Comparison of ENCODE assay signal across 9 cellular contexts in genomic region chr5:36239370-36240293, GRCh38. TPM values are rescaled to one million over a fixed set of nuclear protein-coding genes. Genes with fewer than 3 reads are reported as not detected.
A peak's percentile ranks its signal among the peaks of the same experiment; 100 is the strongest.
DNase-seq lines count a peak whose midpoint lies in the region; ATAC-seq, FAIRE-seq and TF ChIP-seq lines count a peak whose summit lies in the region.
"Had no signal": no experiment of that assay in that cellular context is flagged by ENCODE, and none has a peak within 500 bp of the region (broad histone marks: within the 10 kb centered on the region; RNA-seq: fewer than 3 reads in every experiment).

No MANE protein-coding gene starts in this region.

- peaks cover 52% of the 10 kb centered on the region for H3K4me1 Mint-ChIP-seq in stimulated activated naive CD8-positive, alpha-beta T cell treated with anti-CD3 and anti-CD28 coated beads, Interleukin-15, Interleukin-2, amounts not matched to agents 100 ng/mL and 50 ng/mL, for 24 hours (ENCODE audit: low read depth)

- no peak for TF ChIP-seq RAD21 in K562 (CRISPR knock-in tag; conservative IDR thresholded peaks at IDR 0.05 in 1 of 2, IDR thresholded peaks at IDR 0.05 in 1 of 2)

- no peak for ATAC-seq in stimulated activated naive CD8-positive, alpha-beta T cell treated with anti-CD3 and anti-CD28 coated beads, Interleukin-15, Interleukin-2, amounts not matched to agents 100 U/mL and 50 U/mL, for 24 hours
- ATAC-seq in K562, result no peak

- H3K9ac ChIP-seq in K562 (ENCODE audit: insufficient read depth in 1 of 2, low read depth in 2 of 2, low read length in 2 of 2), result peak overlapping the region in 1 of 2 experiments; percentile 97; a peak in 2 of 4 replicates
- H3K9ac ChIP-seq in muscle layer of colon (ENCODE audit: low read length), result peak overlapping the region; percentile 78

- H4K20me1 ChIP-seq in K562 (replicated peaks; ENCODE audit: control insufficient read depth, insufficient read depth, low read length), result no peaks in the 10 kb centered on the region

- POLR2A ChIA-PET in K562 (lab: Yijun Ruan, JAX), result interaction anchor here (1.5 to 9.0 kb wide), 2 partner anchors 10 to 38 kb away, joined by 3 to 71 read pairs; no protein-coding TSS in a partner anchor
- POLR2A ChIA-PET in RWPE1 (lab: Yijun Ruan, JAX; ENCODE audit: low non-redundant PET), result no interaction called here

- H3K4me3 ChIP-seq in K562 (peak overlapping the region; percentile 83), muscle layer of colon (ENCODE audit: low read depth in 1 of 2, low read length in 2 of 2) (peak overlapping the region in 1 of 2 donors; percentile 70)

- peak overlapping the region; percentile 99 for H3K27ac ChIP-seq in K562 (ENCODE audit: extremely low read depth, low read depth, low read length)
- H3K27ac ChIP-seq in muscle layer of colon (ENCODE audit: low read depth, low read length), result peak overlapping the region; percentile 98
- no peak overlapping the region for H3K27ac ChIP-seq in RWPE1

- FAIRE-seq in K562 (lab: Jason Lieb, UNC), result no peak

- no peak for TF ChIP-seq POLR2A in K562 (conservative IDR thresholded peaks at IDR 0.05)

- H3K27ac Mint-ChIP-seq in stimulated activated naive CD8-positive, alpha-beta T cell treated with anti-CD3 and anti-CD28 coated beads, Interleukin-15, Interleukin-2, amounts not matched to agents 100 ng/mL and 50 ng/mL, for 24 hours, result peak overlapping the region; percentile 32

- H3K9me3 ChIP-seq in K562 (replicated peaks; ENCODE audit: control insufficient read depth, insufficient read depth, low read depth, low read length) (peaks cover 6% of the 10 kb centered on the region; the same call in 1 of the 2 replicates), muscle layer of colon (ENCODE audit: low read length) (no peaks in the 10 kb centered on the region)
- H3K9me3 ChIP-seq: uterus had no signal

- H3K27me3 Mint-ChIP-seq in stimulated activated naive CD8-positive, alpha-beta T cell treated with anti-CD3 and anti-CD28 coated beads, Interleukin-15, Interleukin-2, amounts not matched to agents 100 ng/mL and 50 ng/mL, for 24 hours, result no peaks in the 10 kb centered on the region

- H2AFZ ChIP-seq in K562 (ENCODE audit: low read depth, low read length), result peak overlapping the region; percentile 86

- H3K36me3 ChIP-seq in K562 (ENCODE audit: control insufficient read depth, insufficient read depth, low read length) (0 out of 3 replicates have a peak, but pooled peaks cover 3% of the 10 kb centered on the region), muscle layer of colon (ENCODE audit: insufficient read depth, low read length) (no peaks in the 10 kb centered on the region)
- H3K36me3 ChIP-seq: uterus had no signal

- H3K4me3 Mint-ChIP-seq in stimulated activated naive CD8-positive, alpha-beta T cell treated with anti-CD3 and anti-CD28 coated beads, Interleukin-15, Interleukin-2, amounts not matched to agents 100 ng/mL and 50 ng/mL, for 24 hours, result peak overlapping the region; percentile 78

- peaks cover 20 to 39% of the 10 kb centered on the region in 2 experiments for H3K4me1 ChIP-seq in K562 (replicated peaks in 1 of 2; ENCODE audit: control insufficient read depth in 2 of 2, insufficient read depth in 2 of 2, low read length in 2 of 2)
- H3K4me1 ChIP-seq in muscle layer of colon (ENCODE audit: insufficient read depth, low read length), result peaks cover 50% of the 10 kb centered on the region

- TF ChIP-seq CTCF in K562 (IDR thresholded peaks at IDR 0.05 in 2 of 3, conservative IDR thresholded peaks at IDR 0.05 in 1 of 3; ENCODE audit: insufficient read depth in 2 of 3, low read depth in 1 of 3, low read length in 3 of 3) (no peak), RWPE1 (conservative IDR thresholded peaks at IDR 0.05; ENCODE audit: low read depth) (no peak)

- H3K27me3 ChIP-seq in K562 (ENCODE audit: control insufficient read depth in 2 of 2, insufficient read depth in 2 of 2, low read length in 2 of 2) (no peaks in the 10 kb centered on the region), muscle layer of colon (ENCODE audit: control insufficient read depth in 1 of 2, insufficient read depth in 2 of 2, low read length in 2 of 2) (no peaks in the 10 kb centered on the region)
- H3K27me3 ChIP-seq: uterus had no signal

- WGBS in K562 (ENCODE audit: insufficient coverage, low coverage, missing lambda C conversion rate), result 5% methylated on average over 4 of the region's 4 CpGs

- intact Hi-C loops in K562 (cut with micrococcal nuclease), result loop anchor here (2.0 to 10.0 kb wide), 3 partner anchors 161 to 635 kb away; partner anchors contain the start of gene NIPBL

- H3K9me3 Mint-ChIP-seq in stimulated activated naive CD8-positive, alpha-beta T cell treated with anti-CD3 and anti-CD28 coated beads, Interleukin-15, Interleukin-2, amounts not matched to agents 100 ng/mL and 50 ng/mL, for 24 hours, result no peaks in the 10 kb centered on the region

- H3K9me1 ChIP-seq in K562 (ENCODE audit: control insufficient read depth, insufficient read depth, low read length), result no peaks in the 10 kb centered on the region

- in situ Hi-C loops in K562 (cut with MboI), result no loop called here

- no peaks in the 10 kb centered on the region for H3K36me3 Mint-ChIP-seq in stimulated activated naive CD8-positive, alpha-beta T cell treated with anti-CD3 and anti-CD28 coated beads, Interleukin-15, Interleukin-2, amounts not matched to agents 100 ng/mL and 50 ng/mL, for 24 hours (ENCODE audit: low read depth)

- peak overlapping the region; percentile 81 for H3K4me2 ChIP-seq in K562 (ENCODE audit: insufficient read depth, low read length)

- CTCF ChIA-PET in K562 (lab: Yijun Ruan, JAX; ENCODE audit: low intra/inter-chr PET ratio) (no interaction called here), RWPE1 (lab: Yijun Ruan, JAX) (interaction anchor here (1.0 kb wide), 1 partner anchor 384 kb away, joined by 3 read pairs; no protein-coding TSS in a partner anchor)

- DNase-seq in stimulated activated naive CD8-positive, alpha-beta T cell treated with anti-CD3 and anti-CD28 coated beads, Interleukin-15, Interleukin-2, amounts not matched to agents 100 U/mL and 50 U/mL, for 24 hours, result no peak
- DNase-seq in K562 (ENCODE audit: extremely low read depth in 1 of 4, low spot score in 3 of 4) (peak in 1 of 4 experiments; percentile 18), ureter (ENCODE audit: low spot score) (no peak), NCI-H774 (lab: John Stamatoyannopoulos, UW) (no peak), RKO (ENCODE audit: low spot score) (no peak), RWPE1 (ENCODE audit: low spot score) (no peak)
- DNase-seq: uterus had no signal

- peaks cover 67% of the 10 kb centered on the region for H3K79me2 ChIP-seq in K562 (ENCODE audit: control insufficient read depth, insufficient read depth, low read length)

- TF ChIP-seq EP300 in K562 (IDR thresholded peaks at IDR 0.05; ENCODE audit: low read length), result no peak

- BruUV-seq in K562 (replicated peaks; lab: Mats Ljungman, UMichigan), result TSS peak; percentile 48

TF ChIP-seq in K562, 482 proteins besides CTCF, POLR2A, EP300 and RAD21:
- TF ChIP-seq FOXK2 (conservative IDR thresholded peaks at IDR 0.05 in 1 of 2, IDR thresholded peaks at IDR 0.05 in 1 of 2; ENCODE audit: low read depth in 2 of 2) (0 out of 4 replicates have a peak, but pooled peaks of 1 of the 2 experiments have one; percentile 9), MXI1 (IDR thresholded peaks at IDR 0.05; ENCODE audit: low read depth, low read length) (0 out of 2 replicates have a peak, but pooled peaks have one; percentile 14), ZNF316 (IDR thresholded peaks at IDR 0.05) (peak; percentile 48), HNRNPK (IDR thresholded peaks at IDR 0.05; ENCODE audit: low read depth, low read length, poor library complexity, severe bottlenecking) (no peak), HMBOX1 (IDR thresholded peaks at IDR 0.05) (peak; percentile 91), C11orf30 (IDR thresholded peaks at IDR 0.05; ENCODE audit: low read depth) (no peak)

RNA-seq across cellular contexts. Expression of gene NADK2, which starts 2.1 kb away (rescaled TPM):
- 10.2 and 22.5 TPM in 2 replicates for total RNA-seq in K562 (2011; cell fraction: chromatin; rRNA removed; ENCODE audit: low replicate concordance)
- total RNA-seq in K562 (2011; cell fraction: nucleolus; rRNA removed), result 2.8 and 3.6 TPM in 2 replicates
- total RNA-seq in K562 (2011; cell fraction: nucleoplasm; rRNA removed), result 7.4 and 10.6 TPM in 2 replicates
- total RNA-seq in K562 (2014; rRNA removed), result 24.0 and 27.6 TPM in 2 replicates
- total RNA-seq in K562 (2014; rRNA removed; fragmentation: Illumina TruSeq; extraction: Trizol), result 41.0 and 48.1 TPM in 2 replicates
- 33.0 and 36.0 TPM in 2 replicates for total RNA-seq in K562 (2015; rRNA removed; fragmentation: Illumina TruSeq; extraction: Trizol)
- 31.8 and 34.6 TPM in 2 replicates for total RNA-seq in K562 (2021)
- polyA plus RNA-seq in K562 (2011; rRNA removed), result 24.7 and 30.3 TPM in 2 replicates
- polyA plus RNA-seq in K562 (2011; cell fraction: cytosol; rRNA removed), result 7.3 and 11.9 TPM in 2 replicates
- polyA plus RNA-seq in K562 (2011; cell fraction: nucleus; rRNA removed), result 10.3 and 12.2 TPM in 2 replicates
- 21.0 and 23.2 TPM in 2 replicates for polyA plus RNA-seq in K562 (2012)
- 21.0 and 21.9 TPM in 2 replicates for polyA plus RNA-seq in K562 (2014; fragmentation: Illumina TruSeq; extraction: Trizol)
- polyA plus RNA-seq in K562 (2014; fragmentation: Nextera tagmentation; extraction: Ambion mirVana), result 10 to 100 TPM; 10.6 to 11.0 TPM
- polyA plus RNA-seq in K562 (2014; rRNA removed), result 20.6 and 21.8 TPM in 2 replicates
- 63.5 and 63.6 TPM in 2 replicates for polyA minus RNA-seq in K562 (2011; rRNA and poly(A)+ RNA removed)
- polyA minus RNA-seq in K562 (2011; cell fraction: cytosol; rRNA and poly(A)+ RNA removed), result 20.7 and 21.1 TPM in 2 replicates
- 7.0 and 13.9 TPM in 2 replicates for polyA minus RNA-seq in K562 (2011; cell fraction: nucleus; rRNA and poly(A)+ RNA removed)
- total RNA-seq in ureter, result 36.8 TPM
